10 cellular contexts compared by ENCODE assay signal in genomic region chr10:121668336-121669009, GRCh38.
DNase-seq lines count a peak whose midpoint lies in the region; ATAC-seq and TF ChIP-seq lines count a peak whose summit lies in the region.
"Had no signal": no experiment of that assay in that cellular context is flagged by ENCODE, and none has a peak within 500 bp of the region (broad histone marks: within the 10 kb centered on the region; RNA-seq: fewer than 3 reads in every experiment).

No MANE protein-coding gene starts in this region.

- peak overlapping the region; percentile 7; the same call in 1 of the 2 replicates for H3K27ac ChIP-seq in RWPE1

- CTCF ChIA-PET in RWPE1 (lab: Yijun Ruan, JAX): interaction anchor here (0.6 kb wide), 1 partner anchor 719 kb away, joined by 3 read pairs; no protein-coding TSS in a partner anchor

- H3K4me3 Mint-ChIP-seq in glutamatergic neuron (ENCODE audit: unreplicated experiment): peak overlapping the region; percentile 2
- H3K4me3 Mint-ChIP-seq in stimulated activated naive B cell treated with anti-CD40 and anti-IgM and Interleukin-4, amounts not matched to agents 10 μg/mL and 1 μg/mL and 100 μg/mL, for 72 hours: no peak overlapping the region
- H3K4me3 Mint-ChIP-seq: CD8-positive, alpha-beta memory T cell had no signal

- peaks cover 4% of the 10 kb centered on the region for H3K9me3 Mint-ChIP-seq in glutamatergic neuron (ENCODE audit: unreplicated experiment)
- H3K9me3 Mint-ChIP-seq in stimulated activated naive B cell treated with anti-CD40 and anti-IgM and Interleukin-4, amounts not matched to agents 10 μg/mL and 1 μg/mL and 100 μg/mL, for 72 hours: peaks cover 7 to 9% of the 10 kb centered on the region in 2 donors

- POLR2A ChIA-PET in RWPE1 (lab: Yijun Ruan, JAX; ENCODE audit: low non-redundant PET): no interaction called here

- peaks cover 5% of the 10 kb centered on the region for H3K27me3 Mint-ChIP-seq in glutamatergic neuron (ENCODE audit: unreplicated experiment)
- H3K27me3 Mint-ChIP-seq in stimulated activated naive B cell treated with anti-CD40 and anti-IgM and Interleukin-4, amounts not matched to agents 10 μg/mL and 1 μg/mL and 100 μg/mL, for 72 hours: peaks cover 7 to 11% of the 10 kb centered on the region in 2 donors

- TF ChIP-seq CTCF in RWPE1 (conservative IDR thresholded peaks at IDR 0.05; ENCODE audit: low read depth) (no peak), glutamatergic neuron (IDR thresholded peaks at IDR 0.05; ENCODE audit: partially characterized antibody, unreplicated experiment) (no peak)

- no peak for ATAC-seq in GM21576 (IDR thresholded peaks at IDR 0.05; ENCODE audit: unreplicated experiment)
- ATAC-seq in HG03045 (IDR thresholded peaks at IDR 0.05; ENCODE audit: unreplicated experiment): no peak
- no peak for ATAC-seq in stimulated activated naive B cell treated with anti-CD40 and anti-IgM and Interleukin-4, amounts not matched to agents 10 μg/mL and 1 μg/mL and 100 μg/mL, for 72 hours (replicated peaks)

- no peaks in the 10 kb centered on the region for H3K36me3 Mint-ChIP-seq in glutamatergic neuron (ENCODE audit: unreplicated experiment)
- H3K36me3 Mint-ChIP-seq in stimulated activated naive B cell treated with anti-CD40 and anti-IgM and Interleukin-4, amounts not matched to agents 10 μg/mL and 1 μg/mL and 100 μg/mL, for 72 hours: no peaks in the 10 kb centered on the region
- H3K36me3 Mint-ChIP-seq: CD8-positive, alpha-beta memory T cell had no signal

- H3K27ac Mint-ChIP-seq in glutamatergic neuron (ENCODE audit: unreplicated experiment): peak overlapping the region; percentile 5
- no peak overlapping the region for H3K27ac Mint-ChIP-seq in stimulated activated naive B cell treated with anti-CD40 and anti-IgM and Interleukin-4, amounts not matched to agents 10 μg/mL and 1 μg/mL and 100 μg/mL, for 72 hours
- H3K27ac Mint-ChIP-seq: CD8-positive, alpha-beta memory T cell had no signal

- H3K4me1 Mint-ChIP-seq in glutamatergic neuron (ENCODE audit: low read depth, unreplicated experiment): peaks cover 6% of the 10 kb centered on the region
- no peaks in the 10 kb centered on the region for H3K4me1 Mint-ChIP-seq in stimulated activated naive B cell treated with anti-CD40 and anti-IgM and Interleukin-4, amounts not matched to agents 10 μg/mL and 1 μg/mL and 100 μg/mL, for 72 hours
- H3K4me1 Mint-ChIP-seq: CD8-positive, alpha-beta memory T cell had no signal

- DNase-seq in COR-L47 (lab: John Stamatoyannopoulos, UW) (peak; percentile 52), RWPE1 (ENCODE audit: low spot score) (no peak), glutamatergic neuron (peak; percentile 54), occipital lobe (lab: John Stamatoyannopoulos, UW) (peak; percentile 45), foreskin melanocyte (no peak)
- DNase-seq in stimulated activated naive B cell treated with anti-CD40 and anti-IgM and Interleukin-4, amounts not matched to agents 10 μg/mL and 1 μg/mL and 100 μg/mL, for 72 hours: no peak
- DNase-seq: CD8-positive, alpha-beta memory T cell; NCI-H1105 had no signal

Comparison
In these comparisons a context has a peak if more than half of its experiments do, and no peak if none do; other contexts are left out.
1. DNase-seq: peak in COR-L47 (single experiment), glutamatergic neuron (single experiment) and occipital lobe (single experiment); none in RWPE1 (single experiment), foreskin melanocyte (single experiment) and stimulated activated naive B cell treated with anti-CD40 and anti-IgM and Interleukin-4, amounts not matched to agents 10 μg/mL and 1 μg/mL and 100 μg/mL, for 72 hours (single experiment).